9 cellular contexts compared by ENCODE assay signal in genomic region chr5:1437452-1437851, GRCh38. TPM values are rescaled to one million over a fixed set of nuclear protein-coding genes. Genes with fewer than 3 reads are reported as not detected.
A peak's percentile ranks its signal among the peaks of the same experiment; 100 is the strongest.
DNase-seq lines count a peak whose midpoint lies in the region; ATAC-seq and TF ChIP-seq lines count a peak whose summit lies in the region.
"Had no signal": no experiment of that assay in that cellular context is flagged by ENCODE, and none has a peak within 500 bp of the region (broad histone marks: within the 10 kb centered on the region; RNA-seq: fewer than 3 reads in every experiment).

No MANE protein-coding gene starts in this region.

- no peaks in the 10 kb centered on the region for H3K36me3 ChIP-seq in neural progenitor cell
- H3K36me3 ChIP-seq: pancreas had no signal

- H3K4me2 ChIP-seq in neural progenitor cell, result no peak overlapping the region

- no peak for ATAC-seq in HG03378 (IDR thresholded peaks at IDR 0.05; ENCODE audit: unreplicated experiment)
- no peak for ATAC-seq in GM21576 (IDR thresholded peaks at IDR 0.05; ENCODE audit: unreplicated experiment)

- H3K4me3 Mint-ChIP-seq in neural progenitor cell, result no peak overlapping the region
- no peak overlapping the region for H3K4me3 Mint-ChIP-seq in activated T-helper 2 cell treated with anti-CD3 and anti-CD28 coated beads, Interferon-gamma antibody, Interleukin-2, Interleukin-4, amounts not matched to agents 10 μg/mL and 5 μg/mL and 100 μg/mL, durations not matched to agents 14 hours and 24 hours and 36 hours (ENCODE audit: low read depth)

- H3K27me3 ChIP-seq in neural progenitor cell, result peaks cover 36% of the 10 kb centered on the region

- H3F3A ChIP-seq in neural progenitor cell (ENCODE audit: low read depth), result no peaks in the 10 kb centered on the region

- intact Hi-C loops in activated T-helper 2 cell treated with anti-CD3 and anti-CD28 coated beads, Interferon-gamma antibody, Interleukin-2, Interleukin-4, amounts not matched to agents 10 μg/mL and 5 μg/mL and 100 μg/mL, durations not matched to agents 14 hours and 24 hours and 36 hours (cut with micrococcal nuclease), result no loop called here

- H3K9ac ChIP-seq in neural progenitor cell, result no peak overlapping the region

- H4K20me1 ChIP-seq in neural progenitor cell (ENCODE audit: low read depth), result no peaks in the 10 kb centered on the region

- H3K4me3 ChIP-seq in neural progenitor cell, result no peak overlapping the region
- H3K4me3 ChIP-seq: pancreas had no signal

- H3K27me3 Mint-ChIP-seq in neural progenitor cell (ENCODE audit: insufficient read depth, low read depth), result peaks cover 20% of the 10 kb centered on the region
- H3K27me3 Mint-ChIP-seq in activated T-helper 2 cell treated with anti-CD3 and anti-CD28 coated beads, Interferon-gamma antibody, Interleukin-2, Interleukin-4, amounts not matched to agents 10 μg/mL and 5 μg/mL and 100 μg/mL, durations not matched to agents 14 hours and 24 hours and 36 hours (ENCODE audit: low read depth), result peaks cover 3% of the 10 kb centered on the region

- no peaks in the 10 kb centered on the region for H3K4me1 Mint-ChIP-seq in neural progenitor cell
- no peaks in the 10 kb centered on the region for H3K4me1 Mint-ChIP-seq in activated T-helper 2 cell treated with anti-CD3 and anti-CD28 coated beads, Interferon-gamma antibody, Interleukin-2, Interleukin-4, amounts not matched to agents 10 μg/mL and 5 μg/mL and 100 μg/mL, durations not matched to agents 14 hours and 24 hours and 36 hours (ENCODE audit: low read depth)

- H3K36me3 Mint-ChIP-seq in neural progenitor cell, result no peaks in the 10 kb centered on the region
- H3K36me3 Mint-ChIP-seq in activated T-helper 2 cell treated with anti-CD3 and anti-CD28 coated beads, Interferon-gamma antibody, Interleukin-2, Interleukin-4, amounts not matched to agents 10 μg/mL and 5 μg/mL and 100 μg/mL, durations not matched to agents 14 hours and 24 hours and 36 hours (ENCODE audit: low read depth), result no peaks in the 10 kb centered on the region

- no peaks in the 10 kb centered on the region for H3K79me2 ChIP-seq in neural progenitor cell (ENCODE audit: low read depth)

- H3K27ac Mint-ChIP-seq in neural progenitor cell, result no peak overlapping the region
- H3K27ac Mint-ChIP-seq in activated T-helper 2 cell treated with anti-CD3 and anti-CD28 coated beads, Interferon-gamma antibody, Interleukin-2, Interleukin-4, amounts not matched to agents 10 μg/mL and 5 μg/mL and 100 μg/mL, durations not matched to agents 14 hours and 24 hours and 36 hours, result no peak overlapping the region

- no peak for TF ChIP-seq CTCF in neural progenitor cell (IDR thresholded peaks at IDR 0.05)

- peaks cover 18% of the 10 kb centered on the region for H3K9me3 Mint-ChIP-seq in neural progenitor cell
- peaks cover 12% of the 10 kb centered on the region for H3K9me3 Mint-ChIP-seq in activated T-helper 2 cell treated with anti-CD3 and anti-CD28 coated beads, Interferon-gamma antibody, Interleukin-2, Interleukin-4, amounts not matched to agents 10 μg/mL and 5 μg/mL and 100 μg/mL, durations not matched to agents 14 hours and 24 hours and 36 hours

- no peak overlapping the region for H3K27ac ChIP-seq in neural progenitor cell
- H3K27ac ChIP-seq: pancreas had no signal

- no peaks in the 10 kb centered on the region for H3K9me3 ChIP-seq in neural progenitor cell (ENCODE audit: low read depth)
- H3K9me3 ChIP-seq: pancreas had no signal

- no peak overlapping the region for H2AFZ ChIP-seq in neural progenitor cell (replicated peaks)

- DNase-seq in DMS 273 treated with DMSO at 0.1 percent for 48 hours (lab: John Stamatoyannopoulos, UW) (peak; percentile 29), HuH-7 (ENCODE audit: low spot score) (peak; percentile 58), RKO (ENCODE audit: low spot score) (peak; percentile 62), iPS-NIHi7 (ENCODE audit: extremely low spot score) (peak; percentile 90), neural progenitor cell (ENCODE audit: low spot score) (no peak)
- no peak for DNase-seq in activated T-helper 2 cell treated with anti-CD3 and anti-CD28 coated beads, Interferon-gamma antibody, Interleukin-2, Interleukin-4, amounts not matched to agents 10 μg/mL and 5 μg/mL and 100 μg/mL, durations not matched to agents 14 hours and 24 hours and 36 hours (ENCODE audit: low spot score)

- no peaks in the 10 kb centered on the region for H3K4me1 ChIP-seq in neural progenitor cell
- H3K4me1 ChIP-seq: pancreas had no signal

RNA-seq across cellular contexts. Expression of gene SLC6A3, which starts 7.8 kb away (rescaled TPM):
- 0.19 and 0.32 TPM in 2 replicates for total RNA-seq in neural progenitor cell (ENCODE audit: low replicate concordance)
- total RNA-seq in activated T-helper 2 cell treated with anti-CD3 and anti-CD28 coated beads, Interferon-gamma antibody, Interleukin-2, Interleukin-4, amounts not matched to agents 10 μg/mL and 5 μg/mL and 100 μg/mL, durations not matched to agents 14 hours and 24 hours and 36 hours, result not detected in 2 replicates
- total RNA-seq: pancreas had no signal

Comparison
In these comparisons a context has a peak if more than half of its experiments do, and no peak if none do; other contexts are left out.
1. DNase-seq: peak in DMS 273 treated with DMSO at 0.1 percent for 48 hours (single experiment), HuH-7 (single experiment), RKO (single experiment) and iPS-NIHi7 (single experiment); none in neural progenitor cell (single experiment) and activated T-helper 2 cell treated with anti-CD3 and anti-CD28 coated beads, Interferon-gamma antibody, Interleukin-2, Interleukin-4, amounts not matched to agents 10 μg/mL and 5 μg/mL and 100 μg/mL, durations not matched to agents 14 hours and 24 hours and 36 hours (single experiment).